Comparison of ENCODE assay signal across 2 cellular contexts in the genomic region with DNA sequence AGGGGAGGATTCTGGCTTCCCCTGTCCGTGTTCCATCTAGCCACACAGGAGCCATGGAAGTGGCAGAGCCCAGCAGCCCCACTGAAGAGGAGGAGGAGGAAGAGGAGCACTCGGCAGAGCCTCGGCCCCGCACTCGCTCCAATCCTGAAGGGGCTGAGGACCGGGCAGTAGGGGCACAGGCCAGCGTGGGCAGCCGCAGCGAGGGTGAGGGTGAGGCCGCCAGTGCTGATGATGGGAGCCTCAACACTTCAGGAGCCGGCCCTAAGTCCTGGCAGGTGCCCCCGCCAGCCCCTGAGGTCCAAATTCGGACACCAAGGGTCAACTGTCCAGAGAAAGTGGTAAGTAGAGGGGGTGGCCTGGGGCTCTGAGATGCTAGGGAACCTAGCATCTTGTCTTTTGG.
TF ChIP-seq lines count a peak whose summit lies in the region.

No MANE protein-coding gene starts in this region.

TF ChIP-seq in SK-N-SH, 30 proteins besides CTCF, POLR2A, EP300 and RAD21:
- TF ChIP-seq TCF12 (IDR thresholded peaks at IDR 0.05) (no peak), GABPA (IDR thresholded peaks at IDR 0.05; ENCODE audit: low read depth) (no peak), RFX5 (IDR thresholded peaks at IDR 0.05; ENCODE audit: low read length) (no peak), RCOR1 (IDR thresholded peaks at IDR 0.05; ENCODE audit: low read length) (no peak), ELF1 (IDR thresholded peaks at IDR 0.05) (no peak)

TF ChIP-seq in SK-N-SH treated with all-trans-retinoic acid at 6 μM for 48 hours, 23 proteins besides CTCF, POLR2A, EP300 and RAD21:
- TF ChIP-seq BACH2 (CRISPR knock-in tag; IDR thresholded peaks at IDR 0.05; ENCODE audit: borderline replicate concordance) (no peak), ZFP3 (CRISPR knock-in tag; IDR thresholded peaks at IDR 0.05) (no peak), ARNTL (CRISPR knock-in tag; IDR thresholded peaks at IDR 0.05; ENCODE audit: borderline replicate concordance, low read depth) (no peak), ESRRG (CRISPR knock-in tag; IDR thresholded peaks at IDR 0.05) (no peak), GLIS3 (CRISPR knock-in tag; IDR thresholded peaks at IDR 0.05) (no peak), RARB (CRISPR knock-in tag; IDR thresholded peaks at IDR 0.05) (no peak), OSR1 (CRISPR knock-in tag; IDR thresholded peaks at IDR 0.05) (no peak)
- TF ChIP-seq, protein P1, sequence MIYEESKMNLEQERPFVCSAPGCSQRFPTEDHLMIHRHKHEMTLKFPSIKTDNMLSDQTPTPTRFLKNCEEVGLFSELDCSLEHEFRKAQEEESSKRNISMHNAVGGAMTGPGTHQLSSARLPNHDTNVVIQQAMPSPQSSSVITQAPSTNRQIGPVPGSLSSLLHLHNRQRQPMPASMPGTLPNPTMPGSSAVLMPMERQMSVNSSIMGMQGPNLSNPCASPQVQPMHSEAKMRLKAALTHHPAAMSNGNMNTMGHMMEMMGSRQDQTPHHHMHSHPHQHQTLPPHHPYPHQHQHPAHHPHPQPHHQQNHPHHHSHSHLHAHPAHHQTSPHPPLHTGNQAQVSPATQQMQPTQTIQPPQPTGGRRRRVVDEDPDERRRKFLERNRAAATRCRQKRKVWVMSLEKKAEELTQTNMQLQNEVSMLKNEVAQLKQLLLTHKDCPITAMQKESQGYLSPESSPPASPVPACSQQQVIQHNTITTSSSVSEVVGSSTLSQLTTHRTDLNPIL (CRISPR knock-in tag; IDR thresholded peaks at IDR 0.05; ENCODE audit: low read depth), result no peak
- TF ChIP-seq, protein P2, sequence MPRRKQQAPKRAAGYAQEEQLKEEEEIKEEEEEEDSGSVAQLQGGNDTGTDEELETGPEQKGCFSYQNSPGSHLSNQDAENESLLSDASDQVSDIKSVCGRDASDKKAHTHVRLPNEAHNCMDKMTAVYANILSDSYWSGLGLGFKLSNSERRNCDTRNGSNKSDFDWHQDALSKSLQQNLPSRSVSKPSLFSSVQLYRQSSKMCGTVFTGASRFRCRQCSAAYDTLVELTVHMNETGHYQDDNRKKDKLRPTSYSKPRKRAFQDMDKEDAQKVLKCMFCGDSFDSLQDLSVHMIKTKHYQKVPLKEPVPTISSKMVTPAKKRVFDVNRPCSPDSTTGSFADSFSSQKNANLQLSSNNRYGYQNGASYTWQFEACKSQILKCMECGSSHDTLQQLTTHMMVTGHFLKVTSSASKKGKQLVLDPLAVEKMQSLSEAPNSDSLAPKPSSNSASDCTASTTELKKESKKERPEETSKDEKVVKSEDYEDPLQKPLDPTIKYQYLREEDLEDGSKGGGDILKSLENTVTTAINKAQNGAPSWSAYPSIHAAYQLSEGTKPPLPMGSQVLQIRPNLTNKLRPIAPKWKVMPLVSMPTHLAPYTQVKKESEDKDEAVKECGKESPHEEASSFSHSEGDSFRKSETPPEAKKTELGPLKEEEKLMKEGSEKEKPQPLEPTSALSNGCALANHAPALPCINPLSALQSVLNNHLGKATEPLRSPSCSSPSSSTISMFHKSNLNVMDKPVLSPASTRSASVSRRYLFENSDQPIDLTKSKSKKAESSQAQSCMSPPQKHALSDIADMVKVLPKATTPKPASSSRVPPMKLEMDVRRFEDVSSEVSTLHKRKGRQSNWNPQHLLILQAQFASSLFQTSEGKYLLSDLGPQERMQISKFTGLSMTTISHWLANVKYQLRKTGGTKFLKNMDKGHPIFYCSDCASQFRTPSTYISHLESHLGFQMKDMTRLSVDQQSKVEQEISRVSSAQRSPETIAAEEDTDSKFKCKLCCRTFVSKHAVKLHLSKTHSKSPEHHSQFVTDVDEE (CRISPR knock-in tag; IDR thresholded peaks at IDR 0.05), result no peak
- TF ChIP-seq, protein P3, sequence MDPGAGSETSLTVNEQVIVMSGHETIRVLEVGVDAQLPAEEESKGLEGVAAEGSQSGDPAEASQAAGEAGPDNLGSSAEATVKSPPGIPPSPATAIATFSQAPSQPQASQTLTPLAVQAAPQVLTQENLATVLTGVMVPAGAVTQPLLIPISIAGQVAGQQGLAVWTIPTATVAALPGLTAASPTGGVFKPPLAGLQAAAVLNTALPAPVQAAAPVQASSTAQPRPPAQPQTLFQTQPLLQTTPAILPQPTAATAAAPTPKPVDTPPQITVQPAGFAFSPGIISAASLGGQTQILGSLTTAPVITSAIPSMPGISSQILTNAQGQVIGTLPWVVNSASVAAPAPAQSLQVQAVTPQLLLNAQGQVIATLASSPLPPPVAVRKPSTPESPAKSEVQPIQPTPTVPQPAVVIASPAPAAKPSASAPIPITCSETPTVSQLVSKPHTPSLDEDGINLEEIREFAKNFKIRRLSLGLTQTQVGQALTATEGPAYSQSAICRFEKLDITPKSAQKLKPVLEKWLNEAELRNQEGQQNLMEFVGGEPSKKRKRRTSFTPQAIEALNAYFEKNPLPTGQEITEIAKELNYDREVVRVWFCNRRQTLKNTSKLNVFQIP (CRISPR knock-in tag; IDR thresholded peaks at IDR 0.05; ENCODE audit: borderline replicate concordance, low read depth), result no peak
